In the genomic region with DNA sequence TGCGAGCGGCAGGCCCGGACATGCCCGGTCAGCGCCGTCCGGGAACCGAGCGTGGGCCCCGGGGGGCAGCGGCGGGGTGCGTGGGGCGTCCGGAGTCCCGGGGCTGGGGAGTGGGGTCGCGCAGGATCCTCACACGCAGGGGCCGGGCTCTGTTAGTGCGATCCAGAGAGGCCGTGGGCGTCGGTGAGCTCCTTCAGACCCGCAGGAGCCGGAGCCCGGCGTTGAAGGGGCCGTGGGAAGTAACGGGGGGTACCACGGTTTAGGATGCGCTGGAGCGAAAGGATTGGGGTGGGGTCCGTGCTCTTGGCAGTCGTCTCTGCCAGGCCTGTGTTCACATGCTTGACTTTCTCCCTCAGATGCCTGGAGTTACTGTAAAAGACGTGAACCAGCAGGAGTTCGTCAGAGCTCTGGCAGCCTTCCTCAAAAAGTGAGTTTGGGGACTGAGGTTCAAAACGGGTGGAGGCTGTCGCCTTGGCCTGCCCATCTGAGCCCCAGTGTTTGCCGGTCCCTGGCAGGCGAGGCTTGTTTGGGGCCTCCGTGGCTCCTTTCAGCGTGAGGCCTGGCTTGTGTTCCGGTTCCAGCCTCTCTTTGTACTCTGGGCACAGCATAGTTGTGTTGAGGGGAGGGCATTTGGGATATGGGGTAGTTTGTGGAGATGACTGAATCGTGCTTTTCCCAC, we compare ENCODE assay signal across 9 cellular contexts. TPM values are rescaled to one million over a fixed set of nuclear protein-coding genes. Genes with fewer than 3 reads are reported as not detected.
DNase-seq lines count a peak whose midpoint lies in the region; ATAC-seq, FAIRE-seq and TF ChIP-seq lines count a peak whose summit lies in the region.
"Had no signal": no experiment of that assay in that cellular context is flagged by ENCODE, and none has a peak within 500 bp of the region (broad histone marks: within the 10 kb centered on the region; RNA-seq: fewer than 3 reads in every experiment).

No MANE protein-coding gene starts in this region.

- no peaks in the 10 kb centered on the region for H3K9me3 ChIP-seq in upper lobe of left lung

- no peak for TF ChIP-seq POLR2A in NB4 (IDR thresholded peaks at IDR 0.05; ENCODE audit: extremely low read depth, insufficient read length)
- TF ChIP-seq POLR2A in upper lobe of left lung (IDR thresholded peaks at IDR 0.05): no peak

- TF ChIP-seq EP300 in upper lobe of left lung (IDR thresholded peaks at IDR 0.05): no peak

- DNase-seq in EH (ENCODE audit: low read depth): peak; percentile 26
- DNase-seq in NB4 (ENCODE audit: low read depth): no peak
- DNase-seq in caudate nucleus (lab: John Stamatoyannopoulos, UW): peak in 4 of 61 donors; percentile 42 to 69 (median 56)
- peak; percentile 33 to 54 for DNase-seq in lung microvascular endothelial cell (ENCODE audit: low read depth in 2 of 2)
- DNase-seq in upper lobe of left lung: no peak
- no peak for DNase-seq in EL
- no peak for DNase-seq in SKM-1 (lab: John Stamatoyannopoulos, UW; ENCODE audit: unreplicated experiment)
- DNase-seq in HTR-8/SVneo (ENCODE audit: insufficient read length, low spot score): no peak

- no peaks in the 10 kb centered on the region for H3K27me3 ChIP-seq in upper lobe of left lung

- FAIRE-seq in HTR-8/SVneo (lab: Jason Lieb, UNC): no peak

- peak overlapping the region; percentile 97 for H3K4me3 ChIP-seq in NB4 (ENCODE audit: low read depth, low read length)
- peak overlapping the region; percentile 77 to 97 (median 81) for H3K4me3 ChIP-seq in upper lobe of left lung

- H3K4me1 ChIP-seq in upper lobe of left lung: peaks cover 31 to 43% (median 34%) of the 10 kb centered on the region in 4 donors

- WGBS in upper lobe of left lung, 2 donors: 3 to 5% methylated on average over 9 to 29 of the region's 45 CpGs

- peaks cover 12 to 46% (median 37%) of the 10 kb centered on the region in 4 donors for H3K36me3 ChIP-seq in upper lobe of left lung

- ATAC-seq in upper lobe of left lung (ENCODE audit: low FRiP score in 2 of 2): no peak

- H3K27ac ChIP-seq in caudate nucleus (ENCODE audit: low read depth, low read length) (peak overlapping the region; percentile 98), upper lobe of left lung (peak overlapping the region; percentile 89 to 98 (median 92))

- no peak for TF ChIP-seq CTCF in NB4 (IDR thresholded peaks at IDR 0.05; ENCODE audit: low read depth, low read length)
- TF ChIP-seq CTCF in upper lobe of left lung (IDR thresholded peaks at IDR 0.05): no peak

RNA-seq across cellular contexts. Expression of a gene that starts 0.5 kb away (rescaled TPM):
- total RNA-seq in lung microvascular endothelial cell (1,113 and 1,209 TPM in 2 replicates), upper lobe of left lung (1,000 to 10,000 TPM in 5 of 6 donors, 100 to 1,000 TPM in 1; 677 to 2,013 (median 1,382) TPM)

RNA-seq across cellular contexts. Expression of a gene that starts 15.7 kb away (rescaled TPM):
- not detected in 2 replicates for total RNA-seq in lung microvascular endothelial cell
- total RNA-seq in upper lobe of left lung: not detected
- total RNA-seq: M059J had no signal

RNA-seq across cellular contexts. Expression of a gene that starts 16.1 kb away (rescaled TPM):
- total RNA-seq in lung microvascular endothelial cell: not detected in 2 replicates
- total RNA-seq in upper lobe of left lung: not detected
- total RNA-seq: M059J had no signal

RNA-seq across cellular contexts. Expression of a gene that starts 16.5 kb away (rescaled TPM):
- total RNA-seq in lung microvascular endothelial cell (not detected in 2 replicates), upper lobe of left lung (1 to 10 TPM in 4 of 6 donors, under 1 TPM in 1, not detected in 1; 0.76 to 4.7 (median 4.1) TPM)

RNA-seq across cellular contexts. Expression of a gene that starts 22.4 kb away (rescaled TPM):
- 24.0 and 34.7 TPM in 2 replicates for total RNA-seq in lung microvascular endothelial cell
- 100 to 1,000 TPM; 115 to 731 (median 233) TPM for total RNA-seq in upper lobe of left lung

Comparison
In these comparisons a context has a peak if more than half of its experiments do, and no peak if none do; other contexts are left out.
1. DNase-seq: peak in EH (single experiment) and lung microvascular endothelial cell (2 of 2); none in NB4 (single experiment), upper lobe of left lung (0 of 2), EL (single experiment), SKM-1 (single experiment) and HTR-8/SVneo (single experiment).